8 cellular contexts compared by ENCODE assay signal in genomic region chr1:8238141-8239038, GRCh38.
A peak's percentile ranks its signal among the peaks of the same experiment; 100 is the strongest.
DNase-seq lines count a peak whose midpoint lies in the region; ATAC-seq and TF ChIP-seq lines count a peak whose summit lies in the region.

No MANE protein-coding gene starts in this region.

- H3K9me3 Mint-ChIP-seq in nephron progenitor cell = no peaks in the 10 kb centered on the region

- 38% methylated on average over 20 of the region's 20 CpGs for WGBS in right lobe of liver (ENCODE audit: insufficient coverage, low coverage, low lambda C conversion rate, missing lambda C conversion rate)

- H3K4me3 Mint-ChIP-seq in nephron progenitor cell = no peak overlapping the region

- peaks cover 0 to 35% (median 12%) of the 10 kb centered on the region in 4 donors for H3K4me1 ChIP-seq in right lobe of liver

- no peak for TF ChIP-seq CTCF in AG04449 (IDR thresholded peaks at IDR 0.05; ENCODE audit: insufficient read depth, low read length, missing control alignments)
- TF ChIP-seq CTCF in cardiac fibroblast (IDR thresholded peaks at IDR 0.05; ENCODE audit: low read depth, low read length) = no peak
- no peak for TF ChIP-seq CTCF in right lobe of liver (IDR thresholded peaks at IDR 0.05)
- TF ChIP-seq CTCF in nephron progenitor cell (IDR thresholded peaks at IDR 0.05) = no peak

- DNase-seq in AG04449 (ENCODE audit: low read depth, low spot score) (peak; percentile 81), M059J (ENCODE audit: low read depth) (peak; percentile 72), cardiac fibroblast (ENCODE audit: low read depth in 2 of 2) (peak; percentile 83 to 99), right lobe of liver (peak in 1 of 3 donors; percentile 61), nephron progenitor cell (no peak)
- no peak for DNase-seq in activated T-cell treated with anti-CD3 and anti-CD28 coated beads, Interleukin-2, amount 50 U/mL, for 48 hours

- TF ChIP-seq POLR2A in right lobe of liver (IDR thresholded peaks at IDR 0.05) = no peak

- POLR2A ChIA-PET in AG04449 (lab: Yijun Ruan, JAX) = no interaction called here

- no peaks in the 10 kb centered on the region for H3K9me3 ChIP-seq in right lobe of liver

- no peaks in the 10 kb centered on the region for H3K36me3 ChIP-seq in right lobe of liver

- peak overlapping the region; percentile 32 to 75 (median 43) for H3K27ac ChIP-seq in right lobe of liver

- intact Hi-C loops in right lobe of liver (cut with DNase I) = loop anchor here in 1 of 2 donors (10.0 kb wide), 1 partner anchor 204 kb away; no protein-coding TSS in a partner anchor

- H3K4me3 ChIP-seq in AG04449 (ENCODE audit: low read depth, low read length) (peak overlapping the region; percentile 32), cardiac fibroblast (replicated peaks in 1 of 2; ENCODE audit: low read depth in 2 of 2, low read length in 2 of 2) (no peak overlapping the region), right lobe of liver (no peak overlapping the region)

- H3K4me1 Mint-ChIP-seq in nephron progenitor cell = peaks cover 40% of the 10 kb centered on the region

- H3K27ac Mint-ChIP-seq in nephron progenitor cell = no peak overlapping the region

- no peaks in the 10 kb centered on the region for H3K27me3 ChIP-seq in right lobe of liver

- H3K27me3 Mint-ChIP-seq in nephron progenitor cell (ENCODE audit: low read depth, poor library complexity) = peaks cover 16% of the 10 kb centered on the region

- H3K36me3 Mint-ChIP-seq in nephron progenitor cell (ENCODE audit: low read depth) = no peaks in the 10 kb centered on the region

- ATAC-seq in right lobe of liver (peak; percentile 2 to 57 (median 18)), GM18907 (IDR thresholded peaks at IDR 0.05; ENCODE audit: unreplicated experiment) (no peak), GM19023 (IDR thresholded peaks at IDR 0.05; ENCODE audit: unreplicated experiment) (no peak)

- CTCF ChIA-PET in AG04449 (lab: Yijun Ruan, JAX) = interaction anchor here (0.6 to 2.6 kb wide), 12 partner anchors 10 to 255 kb away, joined by 3 to 10 read pairs (median 3); no protein-coding TSS in a partner anchor

Comparison
In these comparisons a context has a peak if more than half of its experiments do, and no peak if none do; other contexts are left out.
1. DNase-seq: peak in AG04449 (single experiment), M059J (single experiment) and cardiac fibroblast (2 of 2); none in nephron progenitor cell (single experiment) and activated T-cell treated with anti-CD3 and anti-CD28 coated beads, Interleukin-2, amount 50 U/mL, for 48 hours (0 of 2).
2. ATAC-seq: peak in right lobe of liver (4 of 4); none in GM18907 (single experiment) and GM19023 (single experiment).